In genomic region chr1:32215629-32216505, GRCh38 we compare ENCODE assay signal across 8 cellular contexts. TPM values are rescaled to one million over a fixed set of nuclear protein-coding genes. Genes with fewer than 3 reads are reported as not detected.
DNase-seq lines count a peak whose midpoint lies in the region; ATAC-seq and TF ChIP-seq lines count a peak whose summit lies in the region.

No MANE protein-coding gene starts in this region.

- DNase-seq in AG08396 (ENCODE audit: low spot score) (peak; percentile 79), GM20000 (ENCODE audit: low spot score) (peak; percentile 68), NCI-H2196 treated with DMSO at 0.1 percent for 48 hours (lab: John Stamatoyannopoulos, UW; ENCODE audit: unreplicated experiment) (peak; percentile 66), cerebellar cortex (ENCODE audit: low spot score) (peak; percentile 64), left lobe of liver (ENCODE audit: low spot score) (peak; percentile 59)
- peak; percentile 15 to 27 (median 18) for DNase-seq in activated CD4-positive, CD25-positive, alpha-beta regulatory T cell (lab: John Stamatoyannopoulos, UW)
- DNase-seq in stimulated activated CD4-positive, alpha-beta T cell treated with anti-CD3 and anti-CD28 coated beads, TNF-alpha, amount 100 ng/mL, for 4 hours (ENCODE audit: low read depth in 3 of 3): peak; percentile 32 to 39 (median 38)

- TF ChIP-seq CTCF in GM20000 (IDR thresholded peaks at IDR 0.05; ENCODE audit: extremely low read depth, missing control alignments): peak; percentile 82

- peak; percentile 96 for ATAC-seq in left lobe of liver
- ATAC-seq in GM19452 (IDR thresholded peaks at IDR 0.05; ENCODE audit: unreplicated experiment): no peak

RNA-seq across cellular contexts. Expression of gene TMEM234, which starts 6.3 kb away (rescaled TPM):
- 4.8 TPM for total RNA-seq in left lobe of liver

RNA-seq across cellular contexts. Expression of gene EIF3I, which starts 6.3 kb away (rescaled TPM):
- total RNA-seq in left lobe of liver: 69.2 TPM

RNA-seq across cellular contexts. Expression of gene DCDC2B, which starts 7.0 kb away (rescaled TPM):
- total RNA-seq in left lobe of liver: not detected

RNA-seq across cellular contexts. Expression of gene IQCC, which starts 10.4 kb away (rescaled TPM):
- 0.53 TPM for total RNA-seq in left lobe of liver

RNA-seq across cellular contexts. Expression of gene CCDC28B, which starts 15.5 kb away (rescaled TPM):
- 1.6 TPM for total RNA-seq in left lobe of liver

Comparison
In these comparisons a context has a peak if more than half of its experiments do, and no peak if none do; other contexts are left out.
1. DNase-seq: peak in every context shown above with its lines; median percentile 79 in AG08396; 68 in GM20000; 66 in NCI-H2196 treated with DMSO at 0.1 percent for 48 hours; 64 in cerebellar cortex; 59 in left lobe of liver; 38 in stimulated activated CD4-positive, alpha-beta T cell treated with anti-CD3 and anti-CD28 coated beads, TNF-alpha, amount 100 ng/mL, for 4 hours; 18 in activated CD4-positive, CD25-positive, alpha-beta regulatory T cell.